In the genomic region with DNA sequence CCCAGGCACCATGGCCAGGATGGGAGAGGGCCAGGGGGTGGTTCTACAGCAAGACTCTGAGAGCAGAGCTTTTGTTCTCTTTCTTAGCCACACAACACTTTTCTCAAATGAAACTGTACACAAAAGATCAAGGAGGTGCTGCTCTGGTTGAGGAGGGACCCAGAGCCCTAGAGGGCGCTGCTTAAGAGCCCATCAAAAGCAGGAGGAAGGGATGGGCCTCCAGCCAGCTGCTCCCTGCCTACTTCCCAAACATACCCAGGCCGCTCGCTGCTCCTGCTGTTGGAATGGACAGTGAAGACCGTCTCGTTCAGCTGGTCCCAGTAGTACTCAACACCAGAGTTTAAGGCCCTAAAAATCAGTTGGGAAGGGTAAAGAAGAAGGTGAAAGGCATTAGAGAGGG, we compare ENCODE assay signal across 2 cellular contexts.
TF ChIP-seq lines count a peak whose summit lies in the region.

No MANE protein-coding gene starts in this region.

TF ChIP-seq in HEK293, 187 proteins besides CTCF, POLR2A, EP300 and RAD21 (continued from another document):
- TF ChIP-seq, protein P1, sequence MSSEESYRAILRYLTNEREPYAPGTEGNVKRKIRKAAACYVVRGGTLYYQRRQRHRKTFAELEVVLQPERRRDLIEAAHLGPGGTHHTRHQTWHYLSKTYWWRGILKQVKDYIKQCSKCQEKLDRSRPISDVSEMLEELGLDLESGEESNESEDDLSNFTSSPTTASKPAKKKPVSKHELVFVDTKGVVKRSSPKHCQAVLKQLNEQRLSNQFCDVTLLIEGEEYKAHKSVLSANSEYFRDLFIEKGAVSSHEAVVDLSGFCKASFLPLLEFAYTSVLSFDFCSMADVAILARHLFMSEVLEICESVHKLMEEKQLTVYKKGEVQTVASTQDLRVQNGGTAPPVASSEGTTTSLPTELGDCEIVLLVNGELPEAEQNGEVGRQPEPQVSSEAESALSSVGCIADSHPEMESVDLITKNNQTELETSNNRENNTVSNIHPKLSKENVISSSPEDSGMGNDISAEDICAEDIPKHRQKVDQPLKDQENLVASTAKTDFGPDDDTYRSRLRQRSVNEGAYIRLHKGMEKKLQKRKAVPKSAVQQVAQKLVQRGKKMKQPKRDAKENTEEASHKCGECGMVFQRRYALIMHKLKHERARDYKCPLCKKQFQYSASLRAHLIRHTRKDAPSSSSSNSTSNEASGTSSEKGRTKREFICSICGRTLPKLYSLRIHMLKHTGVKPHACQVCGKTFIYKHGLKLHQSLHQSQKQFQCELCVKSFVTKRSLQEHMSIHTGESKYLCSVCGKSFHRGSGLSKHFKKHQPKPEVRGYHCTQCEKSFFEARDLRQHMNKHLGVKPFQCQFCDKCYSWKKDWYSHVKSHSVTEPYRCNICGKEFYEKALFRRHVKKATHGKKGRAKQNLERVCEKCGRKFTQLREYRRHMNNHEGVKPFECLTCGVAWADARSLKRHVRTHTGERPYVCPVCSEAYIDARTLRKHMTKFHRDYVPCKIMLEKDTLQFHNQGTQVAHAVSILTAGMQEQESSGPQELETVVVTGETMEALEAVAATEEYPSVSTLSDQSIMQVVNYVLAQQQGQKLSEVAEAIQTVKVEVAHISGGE (tag by site-specific recombination; conservative IDR thresholded peaks at IDR 0.05; ENCODE audit: low read depth), result no peak

TF ChIP-seq in SK-N-SH, 30 proteins besides CTCF, POLR2A, EP300 and RAD21 (continued from another document):
- TF ChIP-seq, protein P2, sequence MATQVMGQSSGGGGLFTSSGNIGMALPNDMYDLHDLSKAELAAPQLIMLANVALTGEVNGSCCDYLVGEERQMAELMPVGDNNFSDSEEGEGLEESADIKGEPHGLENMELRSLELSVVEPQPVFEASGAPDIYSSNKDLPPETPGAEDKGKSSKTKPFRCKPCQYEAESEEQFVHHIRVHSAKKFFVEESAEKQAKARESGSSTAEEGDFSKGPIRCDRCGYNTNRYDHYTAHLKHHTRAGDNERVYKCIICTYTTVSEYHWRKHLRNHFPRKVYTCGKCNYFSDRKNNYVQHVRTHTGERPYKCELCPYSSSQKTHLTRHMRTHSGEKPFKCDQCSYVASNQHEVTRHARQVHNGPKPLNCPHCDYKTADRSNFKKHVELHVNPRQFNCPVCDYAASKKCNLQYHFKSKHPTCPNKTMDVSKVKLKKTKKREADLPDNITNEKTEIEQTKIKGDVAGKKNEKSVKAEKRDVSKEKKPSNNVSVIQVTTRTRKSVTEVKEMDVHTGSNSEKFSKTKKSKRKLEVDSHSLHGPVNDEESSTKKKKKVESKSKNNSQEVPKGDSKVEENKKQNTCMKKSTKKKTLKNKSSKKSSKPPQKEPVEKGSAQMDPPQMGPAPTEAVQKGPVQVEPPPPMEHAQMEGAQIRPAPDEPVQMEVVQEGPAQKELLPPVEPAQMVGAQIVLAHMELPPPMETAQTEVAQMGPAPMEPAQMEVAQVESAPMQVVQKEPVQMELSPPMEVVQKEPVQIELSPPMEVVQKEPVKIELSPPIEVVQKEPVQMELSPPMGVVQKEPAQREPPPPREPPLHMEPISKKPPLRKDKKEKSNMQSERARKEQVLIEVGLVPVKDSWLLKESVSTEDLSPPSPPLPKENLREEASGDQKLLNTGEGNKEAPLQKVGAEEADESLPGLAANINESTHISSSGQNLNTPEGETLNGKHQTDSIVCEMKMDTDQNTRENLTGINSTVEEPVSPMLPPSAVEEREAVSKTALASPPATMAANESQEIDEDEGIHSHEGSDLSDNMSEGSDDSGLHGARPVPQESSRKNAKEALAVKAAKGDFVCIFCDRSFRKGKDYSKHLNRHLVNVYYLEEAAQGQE (IDR thresholded peaks at IDR 0.05; ENCODE audit: low read depth, low read length), result no peak
- TF ChIP-seq, protein P3, sequence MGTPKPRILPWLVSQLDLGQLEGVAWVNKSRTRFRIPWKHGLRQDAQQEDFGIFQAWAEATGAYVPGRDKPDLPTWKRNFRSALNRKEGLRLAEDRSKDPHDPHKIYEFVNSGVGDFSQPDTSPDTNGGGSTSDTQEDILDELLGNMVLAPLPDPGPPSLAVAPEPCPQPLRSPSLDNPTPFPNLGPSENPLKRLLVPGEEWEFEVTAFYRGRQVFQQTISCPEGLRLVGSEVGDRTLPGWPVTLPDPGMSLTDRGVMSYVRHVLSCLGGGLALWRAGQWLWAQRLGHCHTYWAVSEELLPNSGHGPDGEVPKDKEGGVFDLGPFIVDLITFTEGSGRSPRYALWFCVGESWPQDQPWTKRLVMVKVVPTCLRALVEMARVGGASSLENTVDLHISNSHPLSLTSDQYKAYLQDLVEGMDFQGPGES (IDR thresholded peaks at IDR 0.05; ENCODE audit: low read depth, low read length), result no peak
